ENCODE assay signal across 3 cellular contexts in the genomic region with DNA sequence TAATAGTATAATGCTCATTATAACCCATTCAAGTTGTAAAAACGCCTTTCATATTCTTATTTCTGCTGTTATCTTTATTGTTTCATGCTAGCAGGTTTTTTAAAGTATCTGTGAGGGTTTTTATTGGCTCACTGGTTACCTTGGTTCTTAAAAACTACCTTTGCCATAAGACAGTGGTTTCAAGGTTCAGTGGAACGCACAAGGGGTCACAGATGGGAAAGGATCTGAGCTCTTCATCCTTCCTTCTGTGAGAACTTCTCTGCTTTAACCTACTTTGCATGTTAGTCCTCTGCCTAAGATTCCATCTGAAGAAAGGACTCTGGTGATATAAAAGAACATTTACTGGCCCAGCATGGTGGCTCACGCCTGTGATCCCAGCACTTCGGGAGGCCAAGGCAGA.
"Had no signal": no experiment of that assay in that cellular context is flagged by ENCODE, and none has a peak within 500 bp of the region (broad histone marks: within the 10 kb centered on the region; RNA-seq: fewer than 3 reads in every experiment).

No MANE protein-coding gene starts in this region.

- H3K4me3 ChIP-seq: GM12878 had no signal

- DNase-seq: GDM1, GF-D8 had no signal

- ATAC-seq: GM12878 had no signal
